8 cellular contexts compared by ENCODE assay signal in the genomic region with DNA sequence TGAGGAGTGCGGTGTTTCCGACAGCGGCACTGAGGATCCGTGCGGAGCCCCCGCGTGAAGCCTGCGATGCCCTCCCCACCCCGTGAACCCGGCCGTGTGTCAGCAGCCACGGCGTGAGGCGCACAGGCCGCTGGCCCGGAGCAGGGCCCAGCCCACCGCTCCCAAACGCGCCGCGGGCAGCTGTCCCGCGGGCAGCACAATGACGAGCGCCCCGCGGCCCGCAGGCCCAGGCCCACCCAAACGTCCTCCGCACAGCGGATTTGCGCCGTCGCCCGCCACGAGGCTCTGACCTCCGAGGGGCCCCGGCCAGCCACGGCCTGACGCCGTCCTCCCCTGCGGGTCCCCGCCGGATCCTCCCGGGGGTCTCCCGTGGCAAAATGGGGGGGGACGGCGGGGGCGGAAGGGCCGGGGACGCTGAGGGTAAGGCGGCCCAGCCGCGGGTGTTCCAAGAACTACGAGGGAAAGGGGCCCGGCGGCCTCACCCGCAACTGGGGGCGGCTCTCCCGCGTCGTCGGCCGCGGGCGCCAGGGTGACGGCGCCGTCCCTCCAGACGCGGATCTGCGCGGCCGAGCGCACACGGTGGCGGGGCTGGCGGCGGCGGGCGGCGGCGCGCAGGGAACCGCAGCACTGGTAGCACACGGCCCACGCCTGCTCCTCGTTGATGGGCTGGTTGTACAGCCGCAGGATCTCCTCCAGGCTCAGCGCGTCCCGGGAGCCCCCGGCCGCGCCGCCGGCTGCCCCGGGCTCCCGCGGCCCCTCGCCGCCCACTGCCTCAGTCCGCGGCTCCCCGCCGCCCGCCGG. TPM values are rescaled to one million over a fixed set of nuclear protein-coding genes. Genes with fewer than 3 reads are reported as not detected.
DNase-seq lines count a peak whose midpoint lies in the region; ATAC-seq lines count a peak whose summit lies in the region.

No MANE protein-coding gene starts in this region.

- DNase-seq in EH (ENCODE audit: low read depth), result peak; percentile 57
- DNase-seq in HuH-7 (ENCODE audit: low spot score), result peak; percentile 62
- DNase-seq in activated T-cell treated with anti-CD3 and anti-CD28 coated beads, Interleukin-2, amount 50 U/mL, for 1 hour, result peak; percentile 24
- peak; percentile 47 for DNase-seq in fibroblast of gingiva (ENCODE audit: low read depth)
- DNase-seq in naive thymus-derived CD8-positive, alpha-beta T cell, result peak in 6 of 10 donors; percentile 11 to 26 (median 17)
- peak; percentile 48 for DNase-seq in ureter (ENCODE audit: low spot score)
- no peak for DNase-seq in DMS79 treated with DMSO at 0.1 percent for 48 hours (lab: John Stamatoyannopoulos, UW)

- no peaks in the 10 kb centered on the region for H3K36me3 Mint-ChIP-seq in naive thymus-derived CD8-positive, alpha-beta T cell

- peak overlapping the region; percentile 53 to 88 (median 84) for H3K4me3 Mint-ChIP-seq in naive thymus-derived CD8-positive, alpha-beta T cell

- H3K27me3 Mint-ChIP-seq in naive thymus-derived CD8-positive, alpha-beta T cell, result peaks cover 0 to 24% (median 17%) of the 10 kb centered on the region in 5 donors

- POLR2A ChIA-PET in naive thymus-derived CD8-positive, alpha-beta T cell (lab: Charles Lee), result no interaction called here

- H3K4me1 Mint-ChIP-seq in naive thymus-derived CD8-positive, alpha-beta T cell, result peaks cover 3 to 19% (median 13%) of the 10 kb centered on the region in 4 donors

- ATAC-seq in GM21423 (IDR thresholded peaks at IDR 0.05; ENCODE audit: unreplicated experiment), result peak; percentile 41
- peak; percentile 61 for ATAC-seq in naive thymus-derived CD8-positive, alpha-beta T cell

- H3K27ac Mint-ChIP-seq in naive thymus-derived CD8-positive, alpha-beta T cell, result peak overlapping the region in 1 of 10 donors; percentile 50

- no peaks in the 10 kb centered on the region for H3K9me3 Mint-ChIP-seq in naive thymus-derived CD8-positive, alpha-beta T cell

RNA-seq across cellular contexts. Expression of gene SPIRE1, which starts 0.7 kb away (rescaled TPM):
- 1 to 10 TPM; 2.2 to 3.5 TPM for total RNA-seq in naive thymus-derived CD8-positive, alpha-beta T cell
- polyA plus RNA-seq in naive thymus-derived CD8-positive, alpha-beta T cell, result 1 to 10 TPM in 1 of 3 donors, under 1 TPM in 1, not detected in 1; 0.46 to 1.2 TPM
- 28.1 TPM for total RNA-seq in ureter

RNA-seq across cellular contexts. Expression of gene CEP76, which starts 45.3 kb away (rescaled TPM):
- 10 to 100 TPM; 11.0 to 11.9 TPM for total RNA-seq in naive thymus-derived CD8-positive, alpha-beta T cell
- 1 to 10 TPM; 2.9 to 7.3 (median 4.0) TPM for polyA plus RNA-seq in naive thymus-derived CD8-positive, alpha-beta T cell
- 7.9 TPM for total RNA-seq in ureter

RNA-seq across cellular contexts. Expression of gene PSMG2, which starts 45.6 kb away (rescaled TPM):
- total RNA-seq in naive thymus-derived CD8-positive, alpha-beta T cell, result 10 to 100 TPM; 70.7 to 79.0 TPM
- polyA plus RNA-seq in naive thymus-derived CD8-positive, alpha-beta T cell, result 100 to 1,000 TPM; 110 to 117 (median 113) TPM
- 70.8 TPM for total RNA-seq in ureter
